In genomic region chr9:121071356-121071755, GRCh38 we compare ENCODE assay signal across 2 cellular contexts.
TF ChIP-seq lines count a peak whose summit lies in the region.

No MANE protein-coding gene starts in this region.

TF ChIP-seq in liver, 16 proteins besides CTCF, POLR2A, EP300 and RAD21:
- no peak for TF ChIP-seq TAF1 (conservative IDR thresholded peaks at IDR 0.05)
- no peak for TF ChIP-seq GABPA (IDR thresholded peaks at IDR 0.05 in 1 of 2, conservative IDR thresholded peaks at IDR 0.05 in 1 of 2)
- TF ChIP-seq, protein P1, sequence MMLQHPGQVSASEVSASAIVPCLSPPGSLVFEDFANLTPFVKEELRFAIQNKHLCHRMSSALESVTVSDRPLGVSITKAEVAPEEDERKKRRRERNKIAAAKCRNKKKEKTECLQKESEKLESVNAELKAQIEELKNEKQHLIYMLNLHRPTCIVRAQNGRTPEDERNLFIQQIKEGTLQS (IDR thresholded peaks at IDR 0.05) = no peak
- TF ChIP-seq, protein P2, sequence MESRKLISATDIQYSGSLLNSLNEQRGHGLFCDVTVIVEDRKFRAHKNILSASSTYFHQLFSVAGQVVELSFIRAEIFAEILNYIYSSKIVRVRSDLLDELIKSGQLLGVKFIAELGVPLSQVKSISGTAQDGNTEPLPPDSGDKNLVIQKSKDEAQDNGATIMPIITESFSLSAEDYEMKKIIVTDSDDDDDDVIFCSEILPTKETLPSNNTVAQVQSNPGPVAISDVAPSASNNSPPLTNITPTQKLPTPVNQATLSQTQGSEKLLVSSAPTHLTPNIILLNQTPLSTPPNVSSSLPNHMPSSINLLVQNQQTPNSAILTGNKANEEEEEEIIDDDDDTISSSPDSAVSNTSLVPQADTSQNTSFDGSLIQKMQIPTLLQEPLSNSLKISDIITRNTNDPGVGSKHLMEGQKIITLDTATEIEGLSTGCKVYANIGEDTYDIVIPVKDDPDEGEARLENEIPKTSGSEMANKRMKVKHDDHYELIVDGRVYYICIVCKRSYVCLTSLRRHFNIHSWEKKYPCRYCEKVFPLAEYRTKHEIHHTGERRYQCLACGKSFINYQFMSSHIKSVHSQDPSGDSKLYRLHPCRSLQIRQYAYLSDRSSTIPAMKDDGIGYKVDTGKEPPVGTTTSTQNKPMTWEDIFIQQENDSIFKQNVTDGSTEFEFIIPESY (IDR thresholded peaks at IDR 0.05) = no peak
- TF ChIP-seq NR2F2 (IDR thresholded peaks at IDR 0.05) = no peak
- TF ChIP-seq, protein P3, sequence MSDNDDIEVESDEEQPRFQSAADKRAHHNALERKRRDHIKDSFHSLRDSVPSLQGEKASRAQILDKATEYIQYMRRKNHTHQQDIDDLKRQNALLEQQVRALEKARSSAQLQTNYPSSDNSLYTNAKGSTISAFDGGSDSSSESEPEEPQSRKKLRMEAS (IDR thresholded peaks at IDR 0.05) = no peak
- no peak for TF ChIP-seq EGR1 (IDR thresholded peaks at IDR 0.05; ENCODE audit: low read depth in 2 of 2)
- TF ChIP-seq FOXA1 (IDR thresholded peaks at IDR 0.05) = no peak
- TF ChIP-seq HNF4A (conservative IDR thresholded peaks at IDR 0.05) = no peak
- TF ChIP-seq, protein P4, sequence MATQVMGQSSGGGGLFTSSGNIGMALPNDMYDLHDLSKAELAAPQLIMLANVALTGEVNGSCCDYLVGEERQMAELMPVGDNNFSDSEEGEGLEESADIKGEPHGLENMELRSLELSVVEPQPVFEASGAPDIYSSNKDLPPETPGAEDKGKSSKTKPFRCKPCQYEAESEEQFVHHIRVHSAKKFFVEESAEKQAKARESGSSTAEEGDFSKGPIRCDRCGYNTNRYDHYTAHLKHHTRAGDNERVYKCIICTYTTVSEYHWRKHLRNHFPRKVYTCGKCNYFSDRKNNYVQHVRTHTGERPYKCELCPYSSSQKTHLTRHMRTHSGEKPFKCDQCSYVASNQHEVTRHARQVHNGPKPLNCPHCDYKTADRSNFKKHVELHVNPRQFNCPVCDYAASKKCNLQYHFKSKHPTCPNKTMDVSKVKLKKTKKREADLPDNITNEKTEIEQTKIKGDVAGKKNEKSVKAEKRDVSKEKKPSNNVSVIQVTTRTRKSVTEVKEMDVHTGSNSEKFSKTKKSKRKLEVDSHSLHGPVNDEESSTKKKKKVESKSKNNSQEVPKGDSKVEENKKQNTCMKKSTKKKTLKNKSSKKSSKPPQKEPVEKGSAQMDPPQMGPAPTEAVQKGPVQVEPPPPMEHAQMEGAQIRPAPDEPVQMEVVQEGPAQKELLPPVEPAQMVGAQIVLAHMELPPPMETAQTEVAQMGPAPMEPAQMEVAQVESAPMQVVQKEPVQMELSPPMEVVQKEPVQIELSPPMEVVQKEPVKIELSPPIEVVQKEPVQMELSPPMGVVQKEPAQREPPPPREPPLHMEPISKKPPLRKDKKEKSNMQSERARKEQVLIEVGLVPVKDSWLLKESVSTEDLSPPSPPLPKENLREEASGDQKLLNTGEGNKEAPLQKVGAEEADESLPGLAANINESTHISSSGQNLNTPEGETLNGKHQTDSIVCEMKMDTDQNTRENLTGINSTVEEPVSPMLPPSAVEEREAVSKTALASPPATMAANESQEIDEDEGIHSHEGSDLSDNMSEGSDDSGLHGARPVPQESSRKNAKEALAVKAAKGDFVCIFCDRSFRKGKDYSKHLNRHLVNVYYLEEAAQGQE (IDR thresholded peaks at IDR 0.05) = no peak
- no peak for TF ChIP-seq RXRA (IDR thresholded peaks at IDR 0.05)
- TF ChIP-seq HNF4G (IDR thresholded peaks at IDR 0.05) = no peak
- no peak for TF ChIP-seq FOXA2 (IDR thresholded peaks at IDR 0.05)
- TF ChIP-seq JUND (IDR thresholded peaks at IDR 0.05) = no peak

TF ChIP-seq in HepG2, 621 proteins besides CTCF, POLR2A, EP300 and RAD21:
- no peak for TF ChIP-seq GABPA (IDR thresholded peaks at IDR 0.05; ENCODE audit: low read depth, low read length)
- TF ChIP-seq GABPA (CRISPR knock-in tag; IDR thresholded peaks at IDR 0.05; ENCODE audit: low read depth) = no peak
- TF ChIP-seq ZSCAN20 (CRISPR knock-in tag; IDR thresholded peaks at IDR 0.05; ENCODE audit: borderline replicate concordance) = no peak
- TF ChIP-seq, protein P5, sequence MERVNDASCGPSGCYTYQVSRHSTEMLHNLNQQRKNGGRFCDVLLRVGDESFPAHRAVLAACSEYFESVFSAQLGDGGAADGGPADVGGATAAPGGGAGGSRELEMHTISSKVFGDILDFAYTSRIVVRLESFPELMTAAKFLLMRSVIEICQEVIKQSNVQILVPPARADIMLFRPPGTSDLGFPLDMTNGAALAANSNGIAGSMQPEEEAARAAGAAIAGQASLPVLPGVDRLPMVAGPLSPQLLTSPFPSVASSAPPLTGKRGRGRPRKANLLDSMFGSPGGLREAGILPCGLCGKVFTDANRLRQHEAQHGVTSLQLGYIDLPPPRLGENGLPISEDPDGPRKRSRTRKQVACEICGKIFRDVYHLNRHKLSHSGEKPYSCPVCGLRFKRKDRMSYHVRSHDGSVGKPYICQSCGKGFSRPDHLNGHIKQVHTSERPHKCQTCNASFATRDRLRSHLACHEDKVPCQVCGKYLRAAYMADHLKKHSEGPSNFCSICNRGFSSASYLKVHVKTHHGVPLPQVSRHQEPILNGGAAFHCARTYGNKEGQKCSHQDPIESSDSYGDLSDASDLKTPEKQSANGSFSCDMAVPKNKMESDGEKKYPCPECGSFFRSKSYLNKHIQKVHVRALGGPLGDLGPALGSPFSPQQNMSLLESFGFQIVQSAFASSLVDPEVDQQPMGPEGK (CRISPR knock-in tag; IDR thresholded peaks at IDR 0.05) = no peak
- TF ChIP-seq ZNF333 (CRISPR knock-in tag; IDR thresholded peaks at IDR 0.05; ENCODE audit: borderline replicate concordance) = no peak
- TF ChIP-seq, protein P2 (CRISPR knock-in tag; IDR thresholded peaks at IDR 0.05) = no peak
- TF ChIP-seq MAF1 (CRISPR knock-in tag; IDR thresholded peaks at IDR 0.05; ENCODE audit: borderline replicate concordance) = no peak
